1 cellular context compared by ENCODE assay signal in genomic region chr7:141737836-141738591, GRCh38.
TF ChIP-seq lines count a peak whose summit lies in the region.

SSBP1 (plus strand) TSS chr7:141738358; CDS start chr7:141739167, 809 bp downstream.

TF ChIP-seq in HepG2, 621 proteins besides CTCF, POLR2A, EP300 and RAD21 (continued from another document and continues in another):
- TF ChIP-seq TEAD2 (CRISPR knock-in tag; IDR thresholded peaks at IDR 0.05): no peak
- peak; percentile 38; the same call in 1 of the 2 replicates for TF ChIP-seq PAXIP1 (CRISPR knock-in tag; conservative IDR thresholded peaks at IDR 0.05)
- peak; percentile 96 for TF ChIP-seq ZNF772 (CRISPR knock-in tag; IDR thresholded peaks at IDR 0.05)
- peak; percentile 87 for TF ChIP-seq MIXL1 (CRISPR knock-in tag; IDR thresholded peaks at IDR 0.05)
- peak; percentile 80 for TF ChIP-seq ZMYM3 (CRISPR knock-in tag; IDR thresholded peaks at IDR 0.05)
- TF ChIP-seq ZNF337 (CRISPR knock-in tag; IDR thresholded peaks at IDR 0.05; ENCODE audit: borderline replicate concordance, low read depth): peak; percentile 57; the same call in 1 of the 2 replicates
- peak; percentile 62; the same call in 1 of the 2 replicates for TF ChIP-seq SMC3 (IDR thresholded peaks at IDR 0.05; ENCODE audit: low read length)
- peak; percentile 64; the same call in 1 of the 2 replicates for TF ChIP-seq NRL (CRISPR knock-in tag; IDR thresholded peaks at IDR 0.05; ENCODE audit: borderline replicate concordance)
- TF ChIP-seq ZNF30 (CRISPR knock-in tag; IDR thresholded peaks at IDR 0.05): no peak
- peak; percentile 87 for TF ChIP-seq ARID4A (CRISPR knock-in tag; IDR thresholded peaks at IDR 0.05; ENCODE audit: borderline replicate concordance)
- TF ChIP-seq UBTF (CRISPR knock-in tag; IDR thresholded peaks at IDR 0.05): peak; percentile 84
- no peak for TF ChIP-seq CENPX (CRISPR knock-in tag; IDR thresholded peaks at IDR 0.05)
- no peak for TF ChIP-seq MLLT10 (CRISPR knock-in tag; IDR thresholded peaks at IDR 0.05)
- no peak for TF ChIP-seq PAF1 (CRISPR knock-in tag; IDR thresholded peaks at IDR 0.05)
- no peak for TF ChIP-seq ZNF343 (CRISPR knock-in tag; IDR thresholded peaks at IDR 0.05)
- no peak for TF ChIP-seq CHCHD3 (CRISPR knock-in tag; IDR thresholded peaks at IDR 0.05)
- peak; percentile 91 for TF ChIP-seq GATAD2A (CRISPR knock-in tag; IDR thresholded peaks at IDR 0.05)
- TF ChIP-seq NFYC (CRISPR knock-in tag; IDR thresholded peaks at IDR 0.05): peak; percentile 36; the same call in 1 of the 2 replicates
- TF ChIP-seq NR2C2 (CRISPR knock-in tag; IDR thresholded peaks at IDR 0.05; ENCODE audit: borderline replicate concordance): peak; percentile 99
- peak; percentile 62; the same call in 1 of the 2 replicates for TF ChIP-seq ZNF143 (CRISPR knock-in tag; IDR thresholded peaks at IDR 0.05)
- peak; percentile 78 for TF ChIP-seq ZNF124 (CRISPR knock-in tag; IDR thresholded peaks at IDR 0.05)
- TF ChIP-seq POGK (CRISPR knock-in tag; conservative IDR thresholded peaks at IDR 0.05): peak; percentile 95
- TF ChIP-seq BATF2 (CRISPR knock-in tag; IDR thresholded peaks at IDR 0.05): no peak
- no peak for TF ChIP-seq ZNF496 (CRISPR knock-in tag; IDR thresholded peaks at IDR 0.05; ENCODE audit: insufficient replicate concordance)
- no peak for TF ChIP-seq FOXM1 (CRISPR knock-in tag; IDR thresholded peaks at IDR 0.05)
- peak; percentile 67; the same call in 1 of the 2 replicates for TF ChIP-seq ZNF644 (CRISPR knock-in tag; IDR thresholded peaks at IDR 0.05; ENCODE audit: low read depth)
- peak; percentile 86 for TF ChIP-seq ZHX2 (IDR thresholded peaks at IDR 0.05; ENCODE audit: low read depth)
- TF ChIP-seq ZHX2 (CRISPR knock-in tag; IDR thresholded peaks at IDR 0.05; ENCODE audit: borderline replicate concordance): peak; percentile 28; the same call in 1 of the 2 replicates
- peak; percentile 76; the same call in 1 of the 2 replicates for TF ChIP-seq MXD4 (CRISPR knock-in tag; IDR thresholded peaks at IDR 0.05)
- peak; percentile 27 for TF ChIP-seq SRSF1 (optimal IDR thresholded peaks at IDR 0.05; ENCODE audit: low read depth, low read length)
- peak; percentile 54; the same call in 1 of the 2 replicates for TF ChIP-seq GATA4 (IDR thresholded peaks at IDR 0.05; ENCODE audit: borderline replicate concordance, low read depth)
- TF ChIP-seq MLX (CRISPR knock-in tag; IDR thresholded peaks at IDR 0.05): no peak
- no peak for TF ChIP-seq ELF4 (CRISPR knock-in tag; IDR thresholded peaks at IDR 0.05; ENCODE audit: borderline replicate concordance)
- TF ChIP-seq RARG (CRISPR knock-in tag; IDR thresholded peaks at IDR 0.05; ENCODE audit: low read depth): no peak
- TF ChIP-seq SNRNP70 (IDR thresholded peaks at IDR 0.05; ENCODE audit: low read depth, low read length): no peak
- TF ChIP-seq ZNF577 (CRISPR knock-in tag; IDR thresholded peaks at IDR 0.05; ENCODE audit: borderline replicate concordance, low read depth): no peak
- peak; percentile 73; the same call in 1 of the 2 replicates for TF ChIP-seq TOE1 (CRISPR knock-in tag; IDR thresholded peaks at IDR 0.05)
- peak; percentile 81 for TF ChIP-seq MXD1 (CRISPR knock-in tag; IDR thresholded peaks at IDR 0.05)
- peak; percentile 51; the same call in 1 of the 2 replicates for TF ChIP-seq ZNF451 (CRISPR knock-in tag; IDR thresholded peaks at IDR 0.05)
- TF ChIP-seq ZNF253 (CRISPR knock-in tag; IDR thresholded peaks at IDR 0.05; ENCODE audit: borderline replicate concordance): no peak
- TF ChIP-seq ATAD3A (CRISPR knock-in tag; IDR thresholded peaks at IDR 0.05): no peak
- TF ChIP-seq GLI4 (CRISPR knock-in tag; IDR thresholded peaks at IDR 0.05; ENCODE audit: borderline replicate concordance): no peak
- TF ChIP-seq ZFYVE20 (CRISPR knock-in tag; IDR thresholded peaks at IDR 0.05; ENCODE audit: borderline replicate concordance, low read depth): no peak
